8 cellular contexts compared by ENCODE assay signal in the genomic region with DNA sequence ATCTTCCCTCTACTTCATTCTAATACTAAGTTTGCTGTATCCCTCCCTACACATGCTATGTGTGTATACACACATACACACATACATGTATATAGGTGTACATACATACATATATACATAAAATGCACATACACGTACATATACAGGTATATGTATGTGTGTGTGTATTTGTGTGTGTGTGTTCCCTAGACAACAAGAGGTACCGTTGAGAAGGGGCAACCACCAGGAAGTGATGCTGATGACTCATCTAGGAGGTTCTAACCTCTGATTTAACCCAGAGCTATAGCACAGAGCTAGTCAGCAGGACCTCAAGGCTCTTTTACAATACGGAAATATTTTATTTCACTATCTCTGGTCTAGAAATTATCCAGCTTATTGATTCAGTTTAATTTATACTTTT.
A peak's percentile ranks its signal among the peaks of the same experiment; 100 is the strongest.
DNase-seq lines count a peak whose midpoint lies in the region; ATAC-seq and TF ChIP-seq lines count a peak whose summit lies in the region.

No MANE protein-coding gene starts in this region.

- WGBS in mammary epithelial cell (ENCODE audit: low coverage, missing lambda C conversion rate), result 3% methylated on average over 3 of the region's 3 CpGs

- CTCF ChIA-PET in A673 (lab: Charles Lee), result no interaction called here
- CTCF ChIA-PET in RWPE1 (lab: Yijun Ruan, JAX), result interaction anchor here (1.1 kb wide), 1 partner anchor 14 kb away, joined by 3 read pairs; no protein-coding TSS in a partner anchor
- CTCF ChIA-PET in mammary epithelial cell (lab: Charles Lee; ENCODE audit: low non-redundant PET), result no interaction called here

- H3K27me3 ChIP-seq in A673 (replicated peaks; ENCODE audit: insufficient read depth, low read depth, low read length, poor library complexity), result no peaks in the 10 kb centered on the region
- H3K27me3 ChIP-seq in mammary epithelial cell (ENCODE audit: insufficient read depth, low read length), result no peaks in the 10 kb centered on the region

- dilution Hi-C loops in mammary epithelial cell (cut with HindIII; ENCODE audit: low sequenced_read_pairs), result loop anchor here (5.0 to 10.0 kb wide), 2 partner anchors 34 to 56 kb away; no protein-coding TSS in a partner anchor

- H3K9me3 ChIP-seq in A673 (ENCODE audit: low read depth, low read length, poor library complexity, severe bottlenecking) (no peaks in the 10 kb centered on the region), mammary epithelial cell (replicated peaks; ENCODE audit: insufficient read depth, low read length) (no peaks in the 10 kb centered on the region)

- no peak overlapping the region for H3K27ac ChIP-seq in A673 (ENCODE audit: low read depth, low read length, poor library complexity, severe bottlenecking)
- no peak overlapping the region for H3K27ac ChIP-seq in RWPE1
- peak overlapping the region; percentile 100 for H3K27ac ChIP-seq in mammary epithelial cell (ENCODE audit: insufficient read depth, low read depth, low read length)

- H4K20me1 ChIP-seq in mammary epithelial cell (ENCODE audit: insufficient read depth, low read length), result no peaks in the 10 kb centered on the region

- in situ Hi-C loops in mammary epithelial cell (cut with MboI; ENCODE audit: low sequenced_read_pairs in 2 of 2), result no loop called here

- H2AFZ ChIP-seq in mammary epithelial cell (ENCODE audit: low read depth, low read length), result no peak overlapping the region

- no TSS peak for BruUV-seq in A673 (replicated peaks; lab: Mats Ljungman, UMichigan)
- no TSS peak for BruUV-seq in mammary epithelial cell (replicated peaks; lab: Mats Ljungman, UMichigan)

- no peaks in the 10 kb centered on the region for H3K4me1 ChIP-seq in A673 (ENCODE audit: insufficient read depth, low read length, poor library complexity, severe bottlenecking)
- peaks cover 55% of the 10 kb centered on the region for H3K4me1 ChIP-seq in mammary epithelial cell (ENCODE audit: insufficient read depth, low read length)

- H3K4me3 ChIP-seq in A673 (ENCODE audit: low read depth, low read length, poor library complexity, severe bottlenecking) (no peak overlapping the region), mammary epithelial cell (replicated peaks in 1 of 3; ENCODE audit: insufficient read depth in 1 of 3, low read depth in 2 of 3, low read length in 3 of 3) (peak overlapping the region in 1 of 3 experiments; percentile 36)

- TF ChIP-seq CTCF in A673 (conservative IDR thresholded peaks at IDR 0.05; ENCODE audit: low read depth, low read length) (no peak), RWPE1 (conservative IDR thresholded peaks at IDR 0.05; ENCODE audit: low read depth) (no peak), mammary epithelial cell (conservative IDR thresholded peaks at IDR 0.05 in 1 of 2, IDR thresholded peaks at IDR 0.05 in 1 of 2; ENCODE audit: extremely low read depth in 1 of 2, insufficient read depth in 1 of 2, low read depth in 1 of 2, low read length in 2 of 2) (no peak)

- POLR2A ChIA-PET in A673 (lab: Charles Lee; ENCODE audit: low non-redundant PET), result no interaction called here
- POLR2A ChIA-PET in RWPE1 (lab: Yijun Ruan, JAX; ENCODE audit: low non-redundant PET), result no interaction called here

- peak; percentile 15 for DNase-seq in A673 (ENCODE audit: low spot score)
- DNase-seq in RWPE1 (ENCODE audit: low spot score), result peak; percentile 81
- peak; percentile 93 for DNase-seq in mammary epithelial cell
- peak; percentile 18 to 40 for DNase-seq in stimulated activated CD4-positive, alpha-beta T cell treated with anti-CD3 and anti-CD28 coated beads, Interleukin-2, amount 100 ng/mL, for 24 hours
- no peak for DNase-seq in retina
- DNase-seq in iPS-NIHi11 (ENCODE audit: low spot score), result no peak

- ATAC-seq in GM18858 (IDR thresholded peaks at IDR 0.05; ENCODE audit: unreplicated experiment), result peak; percentile 97
- ATAC-seq in HG03064 (IDR thresholded peaks at IDR 0.05; ENCODE audit: low read depth, unreplicated experiment), result peak; percentile 79

- H3K36me3 ChIP-seq in A673 (ENCODE audit: insufficient read depth, low read length, poor library complexity, severe bottlenecking) (no peaks in the 10 kb centered on the region), mammary epithelial cell (ENCODE audit: insufficient read depth, low read length) (no peaks in the 10 kb centered on the region)

- intact Hi-C loops in A673 (cut with micrococcal nuclease; ENCODE audit: unreplicated experiment), result loop anchor here (5.0 kb wide), 1 partner anchor 89 kb away; no protein-coding TSS in a partner anchor
- intact Hi-C loops in mammary epithelial cell (cut with micrococcal nuclease), result loop anchor here (1.0 kb wide), 2 partner anchors 30 to 44 kb away; no protein-coding TSS in a partner anchor

- H3K9ac ChIP-seq in mammary epithelial cell (ENCODE audit: insufficient read depth, low read length), result peak overlapping the region; percentile 83

- H3K4me2 ChIP-seq in mammary epithelial cell (ENCODE audit: insufficient read depth, low read depth, low read length), result peak overlapping the region; percentile 83

- peaks cover 2% of the 10 kb centered on the region for H3K79me2 ChIP-seq in mammary epithelial cell (ENCODE audit: insufficient read depth, low read length)

Comparison
In these comparisons a context has a peak if more than half of its experiments do, and no peak if none do; other contexts are left out.
1. DNase-seq: peak in A673 (single experiment), RWPE1 (single experiment), mammary epithelial cell (single experiment) and stimulated activated CD4-positive, alpha-beta T cell treated with anti-CD3 and anti-CD28 coated beads, Interleukin-2, amount 100 ng/mL, for 24 hours (2 of 2); none in retina (single experiment) and iPS-NIHi11 (single experiment).